28 cellular contexts compared by ENCODE assay signal in genomic region chr18:3083776-3084175, GRCh38.
"Had no signal": no experiment of that assay in that cellular context is flagged by ENCODE, and none has a peak within 500 bp of the region (broad histone marks: within the 10 kb centered on the region; RNA-seq: fewer than 3 reads in every experiment).

No MANE protein-coding gene starts in this region.

- H3K27me3 ChIP-seq: gastrocnemius medialis, right atrium auricular region, stomach, thyroid gland, upper lobe of right lung had no signal

- H3K27me3 Mint-ChIP-seq: activated naive CD8-positive, alpha-beta T cell treated with anti-CD3 and anti-CD28 coated beads, Interleukin-2, amount 10 ng/mL, durations not matched to agents 7 days and 5 days; activated T-cell treated with anti-CD3 and anti-CD28 coated beads, Interleukin-2, amount 50 U/mL, for 24 hours; central memory CD8-positive, alpha-beta T cell; dendritic cell treated with granulocyte-macrophage colony-stimulating factor and Interleukin-4, amounts not matched to agents 40 ng/mL and 50 ng/mL, for 4 days; stimulated activated naive B cell treated with anti-CD40 and anti-IgM and Interleukin-4, amounts not matched to agents 10 μg/mL and 1 μg/mL and 100 μg/mL, for 72 hours had no signal

- H3K4me2 ChIP-seq: smooth muscle cell had no signal

- H3K9me3 ChIP-seq: gastrocnemius medialis, right atrium auricular region, stomach, thyroid gland, upper lobe of right lung had no signal

- H3K36me3 Mint-ChIP-seq: activated naive CD4-positive, alpha-beta T cell treated with anti-CD3 and anti-CD28 coated beads, Interleukin-2, amount 10 ng/mL, durations not matched to agents 7 days and 5 days; activated naive CD8-positive, alpha-beta T cell treated with anti-CD3 and anti-CD28 coated beads, Interleukin-2, amount 10 ng/mL, durations not matched to agents 7 days and 5 days; stimulated activated naive B cell treated with anti-CD40 and anti-IgM and Interleukin-4, amounts not matched to agents 10 μg/mL and 1 μg/mL and 100 μg/mL, for 72 hours had no signal

- H3K4me3 ChIP-seq: gastrocnemius medialis, right atrium auricular region, smooth muscle cell, stomach, thyroid gland, upper lobe of right lung had no signal

- H3K9ac ChIP-seq: parathyroid adenoma had no signal

- H2AFZ ChIP-seq: parathyroid adenoma had no signal

- DNase-seq: activated CD4-positive, alpha-beta memory T cell treated with anti-CD3 and anti-CD28 coated beads, Interleukin-2, amount 10 ng/mL, durations not matched to agents 7 days and 5 days; activated CD4-positive, alpha-beta T cell treated with anti-CD3 and anti-CD28 coated beads for 1 hour; activated CD4-positive, alpha-beta T cell treated with anti-CD3 and anti-CD28 coated beads, Interleukin-2, amount 10 ng/mL, durations not matched to agents 7 days and 5 days; activated CD8-positive, alpha-beta memory T cell treated with anti-CD3 and anti-CD28 coated beads, Interleukin-2, amount 50 U/mL, for 48 hours; activated gamma-delta T cell; activated naive CD4-positive, alpha-beta T cell treated with anti-CD3 and anti-CD28 coated beads, Interleukin-2, amount 10 ng/mL, durations not matched to agents 7 days and 5 days; activated naive CD8-positive, alpha-beta T cell treated with anti-CD3 and anti-CD28 coated beads, Interleukin-2, amount 10 ng/mL, durations not matched to agents 7 days and 5 days; activated T-cell treated with anti-CD3 and anti-CD28 coated beads, Interleukin-2, amount 50 U/mL, for 24 hours; amniotic stem cell; effector CD4-positive, alpha-beta T cell; gastrocnemius medialis; glutamatergic neuron; left cardiac atrium; left ventricle myocardium superior; nephron progenitor cell; occipital lobe; stimulated activated CD4-positive, alpha-beta T cell treated with anti-CD3 and anti-CD28 coated beads, Interleukin-1b, Interleukin-23, amount 100 ng/mL, for 48 hours; stimulated activated naive B cell treated with anti-CD40 and anti-IgM and Interleukin-4, amounts not matched to agents 10 μg/mL and 1 μg/mL and 100 μg/mL, for 72 hours; stomach; T-helper 2 cell; thyroid gland; upper lobe of right lung had no signal

- H3K4me1 ChIP-seq: parathyroid adenoma, right atrium auricular region, stomach, thyroid gland, upper lobe of right lung had no signal

- H3K36me3 ChIP-seq: stomach, thyroid gland, upper lobe of right lung had no signal

- H3K4me1 Mint-ChIP-seq: central memory CD8-positive, alpha-beta T cell; stimulated activated naive B cell treated with anti-CD40 and anti-IgM and Interleukin-4, amounts not matched to agents 10 μg/mL and 1 μg/mL and 100 μg/mL, for 72 hours had no signal

- ATAC-seq: gastrocnemius medialis; left cardiac atrium; left ventricle myocardium superior; stimulated activated naive B cell treated with anti-CD40 and anti-IgM and Interleukin-4, amounts not matched to agents 10 μg/mL and 1 μg/mL and 100 μg/mL, for 72 hours; upper lobe of right lung had no signal

- H3K27ac ChIP-seq: parathyroid adenoma, right atrium auricular region, stomach, thyroid gland, upper lobe of right lung had no signal

- H3K9me3 Mint-ChIP-seq: activated CD4-positive, alpha-beta memory T cell treated with anti-CD3 and anti-CD28 coated beads, Interleukin-2, amount 10 ng/mL, durations not matched to agents 7 days and 5 days; activated CD4-positive, alpha-beta T cell treated with anti-CD3 and anti-CD28 coated beads, Interleukin-2, amount 10 ng/mL, durations not matched to agents 7 days and 5 days; activated naive CD4-positive, alpha-beta T cell treated with anti-CD3 and anti-CD28 coated beads, Interleukin-2, amount 10 ng/mL, durations not matched to agents 7 days and 5 days; activated naive CD8-positive, alpha-beta T cell treated with anti-CD3 and anti-CD28 coated beads, Interleukin-2, amount 10 ng/mL, durations not matched to agents 7 days and 5 days; activated T-cell treated with anti-CD3 and anti-CD28 coated beads, Interleukin-2, amount 50 U/mL, for 24 hours; central memory CD8-positive, alpha-beta T cell; dendritic cell treated with granulocyte-macrophage colony-stimulating factor and Interleukin-4, amounts not matched to agents 40 ng/mL and 50 ng/mL, for 4 days; nephron progenitor cell; stimulated activated naive B cell treated with anti-CD40 and anti-IgM and Interleukin-4, amounts not matched to agents 10 μg/mL and 1 μg/mL and 100 μg/mL, for 72 hours had no signal

- H3K79me2 ChIP-seq: parathyroid adenoma had no signal

- H3K27ac Mint-ChIP-seq: activated CD4-positive, alpha-beta memory T cell treated with anti-CD3 and anti-CD28 coated beads, Interleukin-2, amount 10 ng/mL, durations not matched to agents 7 days and 5 days; activated CD4-positive, alpha-beta T cell treated with anti-CD3 and anti-CD28 coated beads, Interleukin-2, amount 10 ng/mL, durations not matched to agents 7 days and 5 days; activated naive CD4-positive, alpha-beta T cell treated with anti-CD3 and anti-CD28 coated beads, Interleukin-2, amount 10 ng/mL, durations not matched to agents 7 days and 5 days; activated naive CD8-positive, alpha-beta T cell treated with anti-CD3 and anti-CD28 coated beads, Interleukin-2, amount 10 ng/mL, durations not matched to agents 7 days and 5 days; activated T-cell treated with anti-CD3 and anti-CD28 coated beads, Interleukin-2, amount 50 U/mL, for 24 hours; dendritic cell treated with granulocyte-macrophage colony-stimulating factor and Interleukin-4, amounts not matched to agents 40 ng/mL and 50 ng/mL, for 4 days; nephron progenitor cell; stimulated activated naive B cell treated with anti-CD40 and anti-IgM and Interleukin-4, amounts not matched to agents 10 μg/mL and 1 μg/mL and 100 μg/mL, for 72 hours had no signal

- H3K4me3 Mint-ChIP-seq: activated CD4-positive, alpha-beta memory T cell treated with anti-CD3 and anti-CD28 coated beads, Interleukin-2, amount 10 ng/mL, durations not matched to agents 7 days and 5 days; activated CD4-positive, alpha-beta T cell treated with anti-CD3 and anti-CD28 coated beads, Interleukin-2, amount 10 ng/mL, durations not matched to agents 7 days and 5 days; activated naive CD4-positive, alpha-beta T cell treated with anti-CD3 and anti-CD28 coated beads, Interleukin-2, amount 10 ng/mL, durations not matched to agents 7 days and 5 days; activated naive CD8-positive, alpha-beta T cell treated with anti-CD3 and anti-CD28 coated beads, Interleukin-2, amount 10 ng/mL, durations not matched to agents 7 days and 5 days; activated T-cell treated with anti-CD3 and anti-CD28 coated beads, Interleukin-2, amount 50 U/mL, for 24 hours; central memory CD8-positive, alpha-beta T cell; dendritic cell treated with granulocyte-macrophage colony-stimulating factor and Interleukin-4, amounts not matched to agents 40 ng/mL and 50 ng/mL, for 4 days; nephron progenitor cell; stimulated activated naive B cell treated with anti-CD40 and anti-IgM and Interleukin-4, amounts not matched to agents 10 μg/mL and 1 μg/mL and 100 μg/mL, for 72 hours had no signal

- FAIRE-seq: keratinocyte had no signal
